In genomic region chr17:77418609-77419008, GRCh38 we compare ENCODE assay signal across 28 cellular contexts.
DNase-seq lines count a peak whose midpoint lies in the region; TF ChIP-seq lines count a peak whose summit lies in the region.
"Had no signal": no experiment of that assay in that cellular context is flagged by ENCODE, and none has a peak within 500 bp of the region (broad histone marks: within the 10 kb centered on the region; RNA-seq: fewer than 3 reads in every experiment).

No MANE protein-coding gene starts in this region.

- TF ChIP-seq POLR2A in esophagus squamous epithelium (IDR thresholded peaks at IDR 0.05), result no peak

- peaks cover 12% of the 10 kb centered on the region for H3K4me1 Mint-ChIP-seq in Caco-2 (ENCODE audit: low read depth, unreplicated experiment)

- no peak for TF ChIP-seq CTCF in Caco-2 (IDR thresholded peaks at IDR 0.05; ENCODE audit: insufficient read depth in 1 of 2, low read depth in 1 of 2, low read length in 1 of 2, severe bottlenecking in 1 of 2, unreplicated experiment in 1 of 2)
- no peak for TF ChIP-seq CTCF in esophagus squamous epithelium (IDR thresholded peaks at IDR 0.05)
- no peak for TF ChIP-seq CTCF in osteoblast (IDR thresholded peaks at IDR 0.05; ENCODE audit: extremely low read depth, low read depth, low read length)

- peaks cover 74% of the 10 kb centered on the region for H4K20me1 ChIP-seq in osteoblast (ENCODE audit: insufficient read depth, low read length)

- peak overlapping the region in 3 of 4 donors; percentile 88 to 94 (median 91) for H3K27ac ChIP-seq in esophagus squamous epithelium
- no peak overlapping the region for H3K27ac ChIP-seq in osteoblast (ENCODE audit: low read depth, low read length)
- H3K27ac ChIP-seq: ascending aorta, epithelial cell of prostate, parathyroid adenoma, right lobe of liver, SK-N-MC had no signal

- H3K4me3 ChIP-seq in Caco-2 (ENCODE audit: low read depth, low read length) (no peak overlapping the region), NT2/D1 (ENCODE audit: insufficient read length, low read depth) (no peak overlapping the region), esophagus squamous epithelium (no peak overlapping the region), osteoblast (ENCODE audit: insufficient read depth, low read length) (no peak overlapping the region), H7 (ENCODE audit: insufficient read depth, low read depth, low read length) (no peak overlapping the region)
- H3K4me3 ChIP-seq: ascending aorta, right lobe of liver, SK-N-MC, tibial nerve had no signal

- WGBS in esophagus squamous epithelium, 2 donors, result 92 to 93% methylated on average over 3 to 6 of the region's 12 CpGs

- peak overlapping the region; percentile 57 for H3K9ac ChIP-seq in NT2/D1 (ENCODE audit: insufficient read length, low read depth)
- H3K9ac ChIP-seq: parathyroid adenoma had no signal

- H3K27ac Mint-ChIP-seq in Caco-2 (ENCODE audit: unreplicated experiment), result peak overlapping the region; percentile 39
- H3K27ac Mint-ChIP-seq: activated naive CD8-positive, alpha-beta T cell treated with anti-CD3 and anti-CD28 coated beads for 36 hours; CD4-positive, alpha-beta T cell; HFFc6; immature natural killer cell; mesothelial cell of epicardium; natural killer cell treated with Interleukin-12 subunit alpha and Interleukin-12 subunit beta and Interleukin-15 and Interleukin-18, amount 100 ng/mL, for 72 hours had no signal

- no peaks in the 10 kb centered on the region for H3K27me3 Mint-ChIP-seq in Caco-2 (ENCODE audit: insufficient read depth, unreplicated experiment)
- H3K27me3 Mint-ChIP-seq: activated naive CD8-positive, alpha-beta T cell treated with anti-CD3 and anti-CD28 coated beads for 36 hours; CD4-positive, alpha-beta T cell; natural killer cell treated with Interleukin-12 subunit alpha and Interleukin-12 subunit beta and Interleukin-15 and Interleukin-18, amount 100 ng/mL, for 72 hours; stimulated activated naive CD8-positive, alpha-beta T cell treated with anti-CD3 and anti-CD28 coated beads, Interleukin-15, amount 100 ng/mL, for 72 hours had no signal

- H3K4me1 ChIP-seq in Caco-2, result peaks cover 60% of the 10 kb centered on the region
- H3K4me1 ChIP-seq in NT2/D1 (ENCODE audit: insufficient read depth, insufficient read length), result peaks cover 46% of the 10 kb centered on the region
- peaks cover 42 to 98% (median 61%) of the 10 kb centered on the region in 3 donors for H3K4me1 ChIP-seq in esophagus squamous epithelium
- peaks cover 34% of the 10 kb centered on the region for H3K4me1 ChIP-seq in osteoblast (ENCODE audit: insufficient read depth, low read length)

- BruUV-seq in Caco-2 (replicated peaks; lab: Mats Ljungman, UMichigan), result no TSS peak

- H3K4me3 Mint-ChIP-seq in Caco-2 (ENCODE audit: unreplicated experiment), result no peak overlapping the region
- H3K4me3 Mint-ChIP-seq: activated naive CD8-positive, alpha-beta T cell treated with anti-CD3 and anti-CD28 coated beads for 36 hours; CD4-positive, alpha-beta T cell; HFFc6; immature natural killer cell; mesothelial cell of epicardium; natural killer cell treated with Interleukin-12 subunit alpha and Interleukin-12 subunit beta and Interleukin-15 and Interleukin-18, amount 100 ng/mL, for 72 hours; stimulated activated naive CD8-positive, alpha-beta T cell treated with anti-CD3 and anti-CD28 coated beads, Interleukin-15, amount 100 ng/mL, for 72 hours had no signal

- DNase-seq in Caco-2 (no peak), NT2/D1 (ENCODE audit: low read depth, low spot score) (no peak), esophagus squamous epithelium (lab: John Stamatoyannopoulos, UW) (no peak), osteoblast (ENCODE audit: insufficient read length, low spot score, missing footprints) (peak; percentile 84), LoVo (ENCODE audit: low spot score) (no peak), H7 (no peak), NCI-H69 (lab: John Stamatoyannopoulos, UW) (no peak)
- DNase-seq in stimulated activated CD4-positive, alpha-beta T cell treated with anti-CD3 and anti-CD28 coated beads, Interleukin-15, amount 100 ng/mL, for 24 hours, result no peak
- DNase-seq: activated CD4-positive, alpha-beta T cell treated with anti-CD3 and anti-CD28 coated beads, Interleukin-2, amount 50 U/mL, for 1 hour; activated naive CD8-positive, alpha-beta T cell treated with anti-CD3 and anti-CD28 coated beads for 36 hours; CD4-positive, alpha-beta T cell; DMS 273 treated with DMSO at 0.1 percent for 48 hours; foreskin fibroblast; HFFc6; immature natural killer cell; Karpas-422; NCI-H187 treated with DMSO at 0.1 percent for 48 hours; NCI-H524 treated with DMSO at 0.1 percent for 48 hours; right lobe of liver; stimulated activated naive CD8-positive, alpha-beta T cell treated with anti-CD3 and anti-CD28 coated beads, Interleukin-15, amount 100 ng/mL, for 72 hours; T-helper 2 cell had no signal

- H3K4me2 ChIP-seq in osteoblast (ENCODE audit: insufficient read depth, low read length), result no peak overlapping the region

- H3K9me3 ChIP-seq in Caco-2 (no peaks in the 10 kb centered on the region), NT2/D1 (ENCODE audit: insufficient read depth, low read length) (no peaks in the 10 kb centered on the region), esophagus squamous epithelium (no peaks in the 10 kb centered on the region), osteoblast (ENCODE audit: low read depth, low read length) (no peaks in the 10 kb centered on the region)
- H3K9me3 ChIP-seq: ascending aorta, right lobe of liver, tibial nerve had no signal

- H3K27me3 ChIP-seq in Caco-2 (replicated peaks; ENCODE audit: control insufficient read depth, insufficient read depth, low read length) (no peaks in the 10 kb centered on the region), NT2/D1 (ENCODE audit: insufficient read depth, insufficient read length) (no peaks in the 10 kb centered on the region), esophagus squamous epithelium (no peaks in the 10 kb centered on the region), osteoblast (ENCODE audit: insufficient read depth, low read length) (no peaks in the 10 kb centered on the region), H7 (ENCODE audit: control insufficient read depth, insufficient read depth, low read length) (no peaks in the 10 kb centered on the region)
- H3K27me3 ChIP-seq: ascending aorta, right lobe of liver, tibial nerve had no signal

- no peaks in the 10 kb centered on the region for H3K9me3 Mint-ChIP-seq in Caco-2 (ENCODE audit: unreplicated experiment)
- H3K9me3 Mint-ChIP-seq: activated naive CD8-positive, alpha-beta T cell treated with anti-CD3 and anti-CD28 coated beads for 36 hours; CD4-positive, alpha-beta T cell; HFFc6; immature natural killer cell; mesothelial cell of epicardium; natural killer cell treated with Interleukin-12 subunit alpha and Interleukin-12 subunit beta and Interleukin-15 and Interleukin-18, amount 100 ng/mL, for 72 hours; stimulated activated naive CD8-positive, alpha-beta T cell treated with anti-CD3 and anti-CD28 coated beads, Interleukin-15, amount 100 ng/mL, for 72 hours had no signal

- CTCF ChIA-PET in Caco-2 (lab: Charles Lee), result interaction anchor here (0.9 to 1.6 kb wide), 2 partner anchors 12 to 36 kb away, joined by 3 to 7 read pairs; no protein-coding TSS in a partner anchor

- peaks cover 32% of the 10 kb centered on the region for H3K36me3 Mint-ChIP-seq in Caco-2 (ENCODE audit: insufficient read depth, unreplicated experiment)
- H3K36me3 Mint-ChIP-seq: activated naive CD8-positive, alpha-beta T cell treated with anti-CD3 and anti-CD28 coated beads for 36 hours; immature natural killer cell; mesothelial cell of epicardium; natural killer cell treated with Interleukin-12 subunit alpha and Interleukin-12 subunit beta and Interleukin-15 and Interleukin-18, amount 100 ng/mL, for 72 hours had no signal

- H3K36me3 ChIP-seq in Caco-2 (ENCODE audit: control insufficient read depth, insufficient read depth, low read length) (no peaks in the 10 kb centered on the region; the same call in none of the 2 replicates), NT2/D1 (ENCODE audit: insufficient read depth, insufficient read length, low read length) (peaks cover 43% of the 10 kb centered on the region), esophagus squamous epithelium (peaks cover 0 to 8% (median 0%) of the 10 kb centered on the region in 3 donors), osteoblast (ENCODE audit: insufficient read depth, low read length) (peaks cover 12% of the 10 kb centered on the region), H7 (replicated peaks; ENCODE audit: control insufficient read depth, insufficient read depth, low read length) (no peaks in the 10 kb centered on the region)
- H3K36me3 ChIP-seq: ascending aorta had no signal

- intact Hi-C loops in Caco-2 (cut with micrococcal nuclease; ENCODE audit: unreplicated experiment) (no loop called here), esophagus squamous epithelium (cut with DNase I) (no loop called here)

- POLR2A ChIA-PET in Caco-2 (lab: Charles Lee), result no interaction called here

- H3K79me2 ChIP-seq in osteoblast (ENCODE audit: insufficient read depth, low read length), result peaks cover 97% of the 10 kb centered on the region

- H2AFZ ChIP-seq in osteoblast (ENCODE audit: low read length), result no peak overlapping the region
- H2AFZ ChIP-seq: parathyroid adenoma had no signal
